Comparison of ENCODE assay signal across 19 cellular contexts in genomic region chr11:123405123-123405592, GRCh38. TPM values are rescaled to one million over a fixed set of nuclear protein-coding genes. Genes with fewer than 3 reads are reported as not detected.
DNase-seq lines count a peak whose midpoint lies in the region; ATAC-seq and TF ChIP-seq lines count a peak whose summit lies in the region.
"Had no signal": no experiment of that assay in that cellular context is flagged by ENCODE, and none has a peak within 500 bp of the region (broad histone marks: within the 10 kb centered on the region; RNA-seq: fewer than 3 reads in every experiment).

No MANE protein-coding gene starts in this region.

- POLR2A ChIA-PET in activated naive CD8-positive, alpha-beta T cell treated with anti-CD3 and anti-CD28 coated beads, Interleukin-2, amount 10 ng/mL, durations not matched to agents 7 days and 5 days (lab: Charles Lee): no interaction called here
- POLR2A ChIA-PET in OCI-LY7 (lab: Charles Lee): interaction anchor here (0.7 to 1.5 kb wide), 2 partner anchors 11 to 1275 kb away, joined by 4 read pairs; no protein-coding TSS in a partner anchor

- H3K27ac Mint-ChIP-seq in activated naive CD8-positive, alpha-beta T cell treated with anti-CD3 and anti-CD28 coated beads, Interleukin-2, amount 10 ng/mL, durations not matched to agents 7 days and 5 days: peak overlapping the region; percentile 44
- no peak overlapping the region for H3K27ac Mint-ChIP-seq in activated naive CD8-positive, alpha-beta T cell treated with anti-CD3 and anti-CD28 coated beads for 36 hours
- H3K27ac Mint-ChIP-seq: activated CD4-positive, alpha-beta memory T cell treated with anti-CD3 and anti-CD28 coated beads, Interleukin-2, amount 10 ng/mL, durations not matched to agents 7 days and 5 days; stimulated activated naive B cell treated with anti-CD40 and anti-IgM and Interleukin-4, amounts not matched to agents 10 μg/mL and 1 μg/mL and 100 μg/mL, for 72 hours had no signal

- in situ Hi-C loops in GM23248 (cut with MboI): loop anchor here (5.0 kb wide), 1 partner anchor 72 kb away; no protein-coding TSS in a partner anchor

- H3F3A ChIP-seq in GM23248 (ENCODE audit: insufficient read depth): no peaks in the 10 kb centered on the region

- H2AFZ ChIP-seq in OCI-LY7 (ENCODE audit: low read length) (peak overlapping the region; percentile 37; the same call in 1 of the 2 replicates), GM23248 (no peak overlapping the region)

- H3K4me3 ChIP-seq in OCI-LY7 (ENCODE audit: low read depth, low read length, poor library complexity, severe bottlenecking): no peak overlapping the region
- no peak overlapping the region for H3K4me3 ChIP-seq in right cardiac atrium (ENCODE audit: low read length)
- no peak overlapping the region for H3K4me3 ChIP-seq in testis
- H3K4me3 ChIP-seq in GM23248: no peak overlapping the region
- H3K4me3 ChIP-seq: gastroesophageal sphincter had no signal

- no peak overlapping the region for H3K27ac ChIP-seq in OCI-LY7 (ENCODE audit: low read depth, low read length, poor library complexity, severe bottlenecking)
- no peak overlapping the region for H3K27ac ChIP-seq in right cardiac atrium (ENCODE audit: low read length)
- H3K27ac ChIP-seq in testis: peak overlapping the region; percentile 51 to 66
- no peak overlapping the region for H3K27ac ChIP-seq in GM23248
- H3K27ac ChIP-seq in substantia nigra (ENCODE audit: low read depth, low read length, poor library complexity, severe bottlenecking): no peak overlapping the region
- H3K27ac ChIP-seq: gastroesophageal sphincter had no signal

- H3K27me3 ChIP-seq in right cardiac atrium (ENCODE audit: control insufficient read depth, insufficient read depth) (no peaks in the 10 kb centered on the region), testis (no peaks in the 10 kb centered on the region), GM23248 (replicated peaks; ENCODE audit: insufficient read depth) (no peaks in the 10 kb centered on the region)

- BruUV-seq in OCI-LY7 (replicated peaks; lab: Mats Ljungman, UMichigan): no TSS peak

- H3K4me1 ChIP-seq in OCI-LY7 (ENCODE audit: insufficient read depth, low read length, poor library complexity, severe bottlenecking) (peaks cover 20% of the 10 kb centered on the region), right cardiac atrium (ENCODE audit: control insufficient read depth, insufficient read depth, low read length) (peaks cover 2% of the 10 kb centered on the region), testis (peaks cover 6% of the 10 kb centered on the region), GM23248 (ENCODE audit: insufficient read depth) (no peaks in the 10 kb centered on the region)

- H3K36me3 Mint-ChIP-seq in activated naive CD8-positive, alpha-beta T cell treated with anti-CD3 and anti-CD28 coated beads, Interleukin-2, amount 10 ng/mL, durations not matched to agents 7 days and 5 days: peaks cover 1% of the 10 kb centered on the region
- H3K36me3 Mint-ChIP-seq in activated naive CD8-positive, alpha-beta T cell treated with anti-CD3 and anti-CD28 coated beads for 36 hours: no peaks in the 10 kb centered on the region
- H3K36me3 Mint-ChIP-seq: CD8-positive, alpha-beta memory T cell; stimulated activated naive B cell treated with anti-CD40 and anti-IgM and Interleukin-4, amounts not matched to agents 10 μg/mL and 1 μg/mL and 100 μg/mL, for 72 hours had no signal

- H3K4me1 Mint-ChIP-seq in activated naive CD8-positive, alpha-beta T cell treated with anti-CD3 and anti-CD28 coated beads, Interleukin-2, amount 10 ng/mL, durations not matched to agents 7 days and 5 days: peaks cover 34% of the 10 kb centered on the region
- peaks cover 15% of the 10 kb centered on the region for H3K4me1 Mint-ChIP-seq in activated naive CD8-positive, alpha-beta T cell treated with anti-CD3 and anti-CD28 coated beads for 36 hours

- H3K9me3 Mint-ChIP-seq in activated naive CD8-positive, alpha-beta T cell treated with anti-CD3 and anti-CD28 coated beads, Interleukin-2, amount 10 ng/mL, durations not matched to agents 7 days and 5 days: no peaks in the 10 kb centered on the region
- no peaks in the 10 kb centered on the region for H3K9me3 Mint-ChIP-seq in activated naive CD8-positive, alpha-beta T cell treated with anti-CD3 and anti-CD28 coated beads for 36 hours
- H3K9me3 Mint-ChIP-seq: activated CD4-positive, alpha-beta memory T cell treated with anti-CD3 and anti-CD28 coated beads, Interleukin-2, amount 10 ng/mL, durations not matched to agents 7 days and 5 days; CD8-positive, alpha-beta memory T cell; stimulated activated naive B cell treated with anti-CD40 and anti-IgM and Interleukin-4, amounts not matched to agents 10 μg/mL and 1 μg/mL and 100 μg/mL, for 72 hours had no signal

- H3K9me3 ChIP-seq in OCI-LY7 (ENCODE audit: low read length) (no peaks in the 10 kb centered on the region), right cardiac atrium (ENCODE audit: control insufficient read depth, low read length) (no peaks in the 10 kb centered on the region), testis (no peaks in the 10 kb centered on the region), GM23248 (ENCODE audit: low read depth) (no peaks in the 10 kb centered on the region)
- H3K9me3 ChIP-seq: gastroesophageal sphincter had no signal

- intact Hi-C loops in OCI-LY7 (cut with micrococcal nuclease; ENCODE audit: unreplicated experiment) (no loop called here), right cardiac atrium (cut with DNase I) (loop anchor here in 3 of 4 donors (5.0 to 10.0 kb wide), 3 partner anchors 72 to 103 kb away; no protein-coding TSS in a partner anchor), testis (cut with DNase I; ENCODE audit: low total_unique reads) (loop anchor here (5.0 kb wide), 1 partner anchor 72 kb away; no protein-coding TSS in a partner anchor)

- H3K4me2 ChIP-seq in OCI-LY7 (ENCODE audit: low read length) (0 out of 2 replicates have a peak overlapping the region, but pooled peaks have one; percentile 11), GM23248 (ENCODE audit: unreplicated experiment) (no peak overlapping the region)

- H3K4me3 Mint-ChIP-seq in activated naive CD8-positive, alpha-beta T cell treated with anti-CD3 and anti-CD28 coated beads, Interleukin-2, amount 10 ng/mL, durations not matched to agents 7 days and 5 days: no peak overlapping the region
- no peak overlapping the region for H3K4me3 Mint-ChIP-seq in activated naive CD8-positive, alpha-beta T cell treated with anti-CD3 and anti-CD28 coated beads for 36 hours
- H3K4me3 Mint-ChIP-seq: activated CD4-positive, alpha-beta memory T cell treated with anti-CD3 and anti-CD28 coated beads, Interleukin-2, amount 10 ng/mL, durations not matched to agents 7 days and 5 days; CD8-positive, alpha-beta memory T cell; stimulated activated naive B cell treated with anti-CD40 and anti-IgM and Interleukin-4, amounts not matched to agents 10 μg/mL and 1 μg/mL and 100 μg/mL, for 72 hours had no signal

- H3K79me2 ChIP-seq in OCI-LY7 (ENCODE audit: insufficient read depth, low read depth, low read length) (no peaks in the 10 kb centered on the region), GM23248 (ENCODE audit: insufficient read depth) (no peaks in the 10 kb centered on the region)

- H3K9ac ChIP-seq in GM23248: no peak overlapping the region

- TF ChIP-seq POLR2A in testis (IDR thresholded peaks at IDR 0.05): no peak

- no peaks in the 10 kb centered on the region for H3K9me2 ChIP-seq in OCI-LY7 (ENCODE audit: insufficient read depth, low read length)
- no peaks in the 10 kb centered on the region for H3K9me2 ChIP-seq in GM23248 (ENCODE audit: insufficient read depth)

- no peaks in the 10 kb centered on the region for H3K36me3 ChIP-seq in OCI-LY7 (ENCODE audit: insufficient read depth, low read length)
- no peaks in the 10 kb centered on the region for H3K36me3 ChIP-seq in testis (ENCODE audit: low read depth, missing control alignments)
- no peaks in the 10 kb centered on the region for H3K36me3 ChIP-seq in GM23248 (ENCODE audit: low read depth)
- H3K36me3 ChIP-seq: gastroesophageal sphincter had no signal

- DNase-seq in activated naive CD8-positive, alpha-beta T cell treated with anti-CD3 and anti-CD28 coated beads, Interleukin-2, amount 10 ng/mL, durations not matched to agents 7 days and 5 days: no peak
- DNase-seq in activated naive CD8-positive, alpha-beta T cell treated with anti-CD3 and anti-CD28 coated beads for 36 hours: no peak
- no peak for DNase-seq in OCI-LY7 (ENCODE audit: low spot score)
- DNase-seq in right cardiac atrium: peak; percentile 53 to 72 (median 55)
- peak; percentile 39 for DNase-seq in testis
- no peak for DNase-seq in GM23248
- DNase-seq in substantia nigra (lab: John Stamatoyannopoulos, UW): no peak
- DNase-seq: ACHN; activated CD4-positive, alpha-beta memory T cell treated with anti-CD3 and anti-CD28 coated beads, Interleukin-2, amount 10 ng/mL, durations not matched to agents 7 days and 5 days; CD8-positive, alpha-beta memory T cell; KG1; midbrain; NCI-H1105 treated with DMSO at 0.1 percent for 48 hours; NCI-H2171 treated with DMSO at 0.1 percent for 48 hours; occipital lobe; SIG-M5; stimulated activated naive B cell treated with anti-CD40 and anti-IgM and Interleukin-4, amounts not matched to agents 10 μg/mL and 1 μg/mL and 100 μg/mL, for 72 hours had no signal

- H4K20me1 ChIP-seq in OCI-LY7 (ENCODE audit: insufficient read depth, low read length): no peaks in the 10 kb centered on the region
- H4K20me1 ChIP-seq in GM23248 (ENCODE audit: insufficient read depth): no peaks in the 10 kb centered on the region

- TF ChIP-seq CTCF in OCI-LY7 (conservative IDR thresholded peaks at IDR 0.05; ENCODE audit: low read length) (no peak), testis (IDR thresholded peaks at IDR 0.05) (no peak)

- CTCF ChIA-PET in OCI-LY7 (lab: Charles Lee; ENCODE audit: unreplicated experiment): no interaction called here

- whole genome bisulfite sequencing in right cardiac atrium: 36% methylated on average over 5 of the region's 5 CpGs
- WGBS in testis, 2 donors: 58 to 65% methylated on average over 5 of the region's 5 CpGs
- 58 to 62% methylated on average over 5 of the region's 5 CpGs for WGBS in GM23248 (ENCODE audit: low coverage in 1 of 2, low lambda C conversion rate in 2 of 2, missing lambda C conversion rate in 2 of 2), 2 experiments

- no peaks in the 10 kb centered on the region for H3K27me3 Mint-ChIP-seq in activated naive CD8-positive, alpha-beta T cell treated with anti-CD3 and anti-CD28 coated beads, Interleukin-2, amount 10 ng/mL, durations not matched to agents 7 days and 5 days
- peaks cover 38% of the 10 kb centered on the region for H3K27me3 Mint-ChIP-seq in activated naive CD8-positive, alpha-beta T cell treated with anti-CD3 and anti-CD28 coated beads for 36 hours
- H3K27me3 Mint-ChIP-seq: activated CD4-positive, alpha-beta memory T cell treated with anti-CD3 and anti-CD28 coated beads, Interleukin-2, amount 10 ng/mL, durations not matched to agents 7 days and 5 days had no signal

- no peak for ATAC-seq in activated naive CD8-positive, alpha-beta T cell treated with anti-CD3 and anti-CD28 coated beads, Interleukin-2, amount 10 ng/mL, durations not matched to agents 7 days and 5 days (ENCODE audit: low read depth)
- ATAC-seq in right cardiac atrium (peak; percentile 89 to 93), HG03442 (IDR thresholded peaks at IDR 0.05; ENCODE audit: unreplicated experiment) (no peak)
- ATAC-seq: gastroesophageal sphincter; stimulated activated naive B cell treated with anti-CD40 and anti-IgM and Interleukin-4, amounts not matched to agents 10 μg/mL and 1 μg/mL and 100 μg/mL, for 72 hours had no signal

RNA-seq across cellular contexts. Expression of gene GRAMD1B, which starts 24.9 kb away (rescaled TPM):
- 10 to 100 TPM; 30.3 to 36.2 TPM for total RNA-seq in activated naive CD8-positive, alpha-beta T cell treated with anti-CD3 and anti-CD28 coated beads, Interleukin-2, amount 10 ng/mL, durations not matched to agents 7 days and 5 days
- 10 to 100 TPM; 20.3 to 20.6 TPM for total RNA-seq in activated naive CD8-positive, alpha-beta T cell treated with anti-CD3 and anti-CD28 coated beads for 36 hours
- 0.16 TPM in 1 of 2 replicates, not detected in the other for total RNA-seq in OCI-LY7 (2014; rRNA removed; shearing (Covaris generic))
- total RNA-seq in OCI-LY7 (2022) (not detected in 2 replicates), right cardiac atrium (1 to 10 TPM; 2.4 to 4.1 (median 3.2) TPM), testis (10 to 100 TPM; 48.1 to 78.9 TPM)
- polyA plus RNA-seq in right cardiac atrium (2.0 TPM), testis (ENCODE audit: insufficient read depth, low read depth, low replicate concordance) (48.9 TPM), GM23248 (2016; fragmentation: Nextera tagmentation; extraction: Ambion mirVana) (3.3 and 4.1 TPM in 2 replicates)
- 14.8 and 21.4 TPM in 2 replicates for total RNA-seq in GM23248 (2014; rRNA removed; shearing (Covaris generic))

Comparison
In these comparisons a context has a peak if more than half of its experiments do, and no peak if none do; other contexts are left out.
1. ATAC-seq: peak in right cardiac atrium (2 of 2); none in activated naive CD8-positive, alpha-beta T cell treated with anti-CD3 and anti-CD28 coated beads, Interleukin-2, amount 10 ng/mL, durations not matched to agents 7 days and 5 days (single experiment) and HG03442 (single experiment).
2. DNase-seq: peak in right cardiac atrium (3 of 3) and testis (single experiment); none in activated naive CD8-positive, alpha-beta T cell treated with anti-CD3 and anti-CD28 coated beads, Interleukin-2, amount 10 ng/mL, durations not matched to agents 7 days and 5 days (single experiment), activated naive CD8-positive, alpha-beta T cell treated with anti-CD3 and anti-CD28 coated beads for 36 hours (single experiment), OCI-LY7 (single experiment), GM23248 (single experiment) and substantia nigra (0 of 49).
3. H3K27ac ChIP-seq: peak in testis (2 of 2); none in OCI-LY7 (single experiment), right cardiac atrium (single experiment), GM23248 (single experiment) and substantia nigra (single experiment).